ENCODE assay signal across 8 cellular contexts in genomic region chr19:31054430-31054829, GRCh38.
DNase-seq lines count a peak whose midpoint lies in the region; ATAC-seq and TF ChIP-seq lines count a peak whose summit lies in the region.

No MANE protein-coding gene starts in this region.

- in situ Hi-C loops in ACHN (cut with HindIII; ENCODE audit: low pct_ligation_motif_present, low pct_unique_long_range_greater_than_20kb, low sequenced_read_pairs), result no loop called here

- DNase-seq in ACHN (peak; percentile 78), HS-5 (ENCODE audit: low read depth) (peak; percentile 2), foreskin fibroblast (peak; percentile 32 to 54), retina (no peak)
- DNase-seq in activated CD4-positive, alpha-beta T cell treated with anti-CD3 and anti-CD28 coated beads, Interleukin-2, amount 50 U/mL, for 4 hours, result peak; percentile 26 to 35
- peak; percentile 1 to 27 for DNase-seq in stimulated activated CD4-positive, alpha-beta T cell treated with anti-CD3 and anti-CD28 coated beads, Interleukin-15, amount 100 ng/mL, for 48 hours (ENCODE audit: low read depth in 2 of 2)

- ATAC-seq in HG03039 (IDR thresholded peaks at IDR 0.05; ENCODE audit: unreplicated experiment), result no peak
- ATAC-seq in HG02678 (IDR thresholded peaks at IDR 0.05; ENCODE audit: unreplicated experiment), result no peak

- TF ChIP-seq CTCF in foreskin fibroblast (IDR thresholded peaks at IDR 0.05; ENCODE audit: low read depth, low read length), result peak; percentile 83

- no peak overlapping the region for H3K4me3 ChIP-seq in foreskin fibroblast (ENCODE audit: low read depth in 1 of 2, low read length in 2 of 2)
